Comparison of ENCODE assay signal across 16 cellular contexts in the genomic region with DNA sequence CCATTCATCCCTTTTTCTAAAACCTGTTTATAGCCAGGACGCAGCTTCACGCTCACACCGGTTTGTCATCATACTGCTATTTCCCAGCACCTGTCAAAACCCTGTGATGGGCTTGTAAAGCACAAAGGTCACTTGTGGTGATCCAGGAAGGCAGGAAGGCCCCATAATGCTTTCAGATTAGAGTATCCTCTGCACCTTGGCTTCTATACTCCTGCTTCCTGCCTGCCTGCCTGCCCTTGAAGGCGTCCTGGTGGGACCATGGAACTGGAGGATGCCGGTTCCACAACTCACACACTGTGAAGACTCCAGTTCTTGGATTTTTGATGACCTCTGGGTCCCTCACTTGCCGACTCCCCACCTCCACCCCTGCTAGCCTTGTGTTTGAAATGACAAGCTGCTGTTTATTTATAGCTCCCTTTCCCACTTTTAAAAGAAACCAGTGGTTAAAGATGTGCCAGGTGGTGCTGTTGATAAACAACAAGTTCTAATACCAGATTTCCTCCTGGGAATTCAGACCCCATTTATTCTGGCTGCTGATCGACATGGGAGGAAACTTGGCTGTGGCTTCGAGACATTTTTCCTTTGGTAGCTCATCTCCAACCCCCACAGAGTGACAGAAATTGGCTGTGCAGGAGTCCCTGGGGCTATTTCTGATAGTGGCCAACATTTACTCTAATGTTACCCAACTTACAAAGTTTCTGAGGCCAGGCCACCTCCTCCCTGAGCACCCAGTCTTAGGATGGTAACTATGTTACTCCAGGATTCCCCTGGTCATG.
DNase-seq lines count a peak whose midpoint lies in the region; FAIRE-seq and TF ChIP-seq lines count a peak whose summit lies in the region.
"Had no signal": no experiment of that assay in that cellular context is flagged by ENCODE, and none has a peak within 500 bp of the region (broad histone marks: within the 10 kb centered on the region; RNA-seq: fewer than 3 reads in every experiment).

No MANE protein-coding gene starts in this region.

- no peak overlapping the region for H3K56ac ChIP-seq in H1 (replicated peaks; ENCODE audit: insufficient read length, low read depth, low read length)

- POLR2A ChIA-PET in Caco-2 (lab: Charles Lee) (no interaction called here), H1 (lab: Charles Lee; ENCODE audit: partially characterized antibody) (no interaction called here)

- H2AK5ac ChIP-seq in H1 (ENCODE audit: low read depth, low read length) = no peak overlapping the region

- no peak overlapping the region for H3K4me2 ChIP-seq in H1 (ENCODE audit: insufficient read depth in 1 of 2, low read depth in 2 of 2, low read length in 2 of 2)

- no peaks in the 10 kb centered on the region for H3K36me3 Mint-ChIP-seq in Caco-2 (ENCODE audit: insufficient read depth, unreplicated experiment)

- no peaks in the 10 kb centered on the region for H3K9me3 Mint-ChIP-seq in Caco-2 (ENCODE audit: unreplicated experiment)
- H3K9me3 Mint-ChIP-seq: dendritic cell treated with granulocyte-macrophage colony-stimulating factor and Interleukin-4, amounts not matched to agents 40 ng/mL and 50 ng/mL, for 4 days had no signal

- WGBS in H1 (ENCODE audit: extremely low coverage in 1 of 2, insufficient coverage in 1 of 2, insufficient read length in 1 of 2, insufficient replicate concordance in 2 of 2, low coverage in 1 of 2, low lambda C conversion rate in 2 of 2, missing lambda C conversion rate in 1 of 2), 2 experiments = 89% methylated on average over 8 of the region's 8 CpGs; no CpG with 5 or more reads in 1 of the 2 experiments

- H3K23me2 ChIP-seq in H1 (ENCODE audit: low read depth, low read length) = no peaks in the 10 kb centered on the region

- no peak for TF ChIP-seq EP300 in H1 (IDR thresholded peaks at IDR 0.05; ENCODE audit: borderline replicate concordance in 1 of 2, low read depth in 2 of 2, low read length in 2 of 2)

- H2BK15ac ChIP-seq in H1 (ENCODE audit: low read length) = no peak overlapping the region

- no peak overlapping the region for H3K4me3 Mint-ChIP-seq in Caco-2 (ENCODE audit: unreplicated experiment)
- H3K4me3 Mint-ChIP-seq: B cell; dendritic cell treated with granulocyte-macrophage colony-stimulating factor and Interleukin-4, amounts not matched to agents 40 ng/mL and 50 ng/mL, for 4 days had no signal

- CTCF ChIA-PET in Caco-2 (lab: Charles Lee) (no interaction called here), H1 (lab: Charles Lee; ENCODE audit: partially characterized antibody) (interaction anchor here (0.9 to 1.2 kb wide), 2 partner anchors 32 to 73 kb away, joined by 3 read pairs; no protein-coding TSS in a partner anchor)

- H3K23ac ChIP-seq in H1 (ENCODE audit: insufficient read length) = no peak overlapping the region

- H3K18ac ChIP-seq in H1 (ENCODE audit: extremely low read depth, low read length) = no peak overlapping the region

- H3K4me3 ChIP-seq in Caco-2 (ENCODE audit: low read depth, low read length) (no peak overlapping the region), H1 (ENCODE audit: extremely low read depth in 1 of 4, insufficient read depth in 2 of 4, low read depth in 3 of 4, low read length in 4 of 4) (no peak overlapping the region)
- H3K4me3 ChIP-seq in effector memory CD4-positive, alpha-beta T cell (ENCODE audit: insufficient read depth, low read depth, low read length, poor library complexity, severe bottlenecking) = no peak overlapping the region
- H3K4me3 ChIP-seq: testis had no signal

- peak; percentile 7 to 41 for DNase-seq in Caco-2
- DNase-seq in LoVo (ENCODE audit: low spot score) = peak; percentile 19
- no peak for DNase-seq in H1 (ENCODE audit: low read depth in 1 of 2, low spot score in 2 of 2)
- DNase-seq in pulmonary artery endothelial cell (ENCODE audit: low read depth, low spot score) = peak; percentile 19
- DNase-seq in effector memory CD4-positive, alpha-beta T cell = no peak
- DNase-seq in stimulated activated naive CD4-positive, alpha-beta T cell treated with Interleukin-2 at 50 U/mL for 16 hours (lab: John Stamatoyannopoulos, UW) = no peak
- no peak for DNase-seq in DMS153 treated with DMSO at 0.1 percent for 48 hours (lab: John Stamatoyannopoulos, UW; ENCODE audit: unreplicated experiment)
- DNase-seq: activated CD4-positive, alpha-beta T cell treated with anti-CD3 and anti-CD28 coated beads for 1 hour; activated effector memory CD4-positive, alpha-beta T cell treated with anti-CD3 and anti-CD28 coated beads, Interleukin-2, amount 50 U/mL, for 16 hours; midbrain; NCI-H1048; stimulated activated CD4-positive, alpha-beta T cell treated with anti-CD3 and anti-CD28 coated beads, Interleukin-4, amount 100 ng/mL, for 4 hours; T-helper 2 cell; testis had no signal

- peaks cover 3% of the 10 kb centered on the region for H3K27me3 Mint-ChIP-seq in Caco-2 (ENCODE audit: insufficient read depth, unreplicated experiment)
- H3K27me3 Mint-ChIP-seq: B cell; dendritic cell treated with granulocyte-macrophage colony-stimulating factor and Interleukin-4, amounts not matched to agents 40 ng/mL and 50 ng/mL, for 4 days had no signal

- no peak overlapping the region for H3K14ac ChIP-seq in H1 (ENCODE audit: insufficient read length)

- BruUV-seq in Caco-2 (replicated peaks; lab: Mats Ljungman, UMichigan) = no TSS peak

- no peak overlapping the region for H4K8ac ChIP-seq in H1 (ENCODE audit: extremely low read depth, insufficient read depth, low read length)

- no peaks in the 10 kb centered on the region for H4K20me1 ChIP-seq in H1 (replicated peaks in 1 of 2; ENCODE audit: control insufficient read depth in 1 of 2, insufficient read depth in 2 of 2, low read length in 2 of 2)

- no peaks in the 10 kb centered on the region for H3K4me1 Mint-ChIP-seq in Caco-2 (ENCODE audit: low read depth, unreplicated experiment)

- FAIRE-seq in H1 (lab: Jason Lieb, UNC) = no peak

- 0 out of 2 replicates have a peak overlapping the region, but pooled peaks have one; percentile 3 for H2AFZ ChIP-seq in H1 (ENCODE audit: low read length)

- H2BK5ac ChIP-seq in H1 (ENCODE audit: low read depth, low read length) = no peak overlapping the region

- TF ChIP-seq CTCF in Caco-2 (IDR thresholded peaks at IDR 0.05; ENCODE audit: insufficient read depth in 1 of 2, low read depth in 1 of 2, low read length in 1 of 2, severe bottlenecking in 1 of 2, unreplicated experiment in 1 of 2) (no peak), H1 (IDR thresholded peaks at IDR 0.05; ENCODE audit: control extremely low read depth in 1 of 3, insufficient read depth in 1 of 3, low read depth in 1 of 3, low read length in 3 of 3) (no peak)

- no peaks in the 10 kb centered on the region for H3K27me3 ChIP-seq in Caco-2 (replicated peaks; ENCODE audit: control insufficient read depth, insufficient read depth, low read length)
- H3K27me3 ChIP-seq in H1 (replicated peaks in 1 of 4; ENCODE audit: control insufficient read depth in 3 of 4, extremely low read depth in 1 of 4, insufficient read depth in 3 of 4, low read length in 3 of 4) = no peaks in the 10 kb centered on the region
- no peaks in the 10 kb centered on the region for H3K27me3 ChIP-seq in effector memory CD4-positive, alpha-beta T cell (replicated peaks; ENCODE audit: control insufficient read depth, insufficient read depth, low read length, poor library complexity, severe bottlenecking)
- H3K27me3 ChIP-seq: testis had no signal

- intact Hi-C loops in Caco-2 (cut with micrococcal nuclease; ENCODE audit: unreplicated experiment) = no loop called here

- no peak overlapping the region for H3K27ac ChIP-seq in H1 (ENCODE audit: low read depth, low read length)
- no peak overlapping the region for H3K27ac ChIP-seq in effector memory CD4-positive, alpha-beta T cell (ENCODE audit: insufficient read depth, low read length, poor library complexity, severe bottlenecking)
- H3K27ac ChIP-seq: testis had no signal

- H3K36me3 ChIP-seq in Caco-2 (ENCODE audit: control insufficient read depth, insufficient read depth, low read length) = no peaks in the 10 kb centered on the region
- no peaks in the 10 kb centered on the region for H3K36me3 ChIP-seq in H1 (ENCODE audit: control insufficient read depth in 2 of 4, insufficient read depth in 4 of 4, low read length in 3 of 4)
- no peaks in the 10 kb centered on the region for H3K36me3 ChIP-seq in effector memory CD4-positive, alpha-beta T cell (ENCODE audit: control insufficient read depth, insufficient read depth, low read length)

- H3K9ac ChIP-seq in H1 (replicated peaks in 1 of 4; ENCODE audit: extremely low read depth in 1 of 4, low read depth in 3 of 4, low read length in 3 of 4) = no peak overlapping the region

- no peak overlapping the region for H2BK12ac ChIP-seq in H1 (ENCODE audit: low read depth, low read length)

- TF ChIP-seq RAD21 in H1 (IDR thresholded peaks at IDR 0.05 in 1 of 2, conservative IDR thresholded peaks at IDR 0.05 in 1 of 2; ENCODE audit: low read depth in 2 of 2, low read length in 2 of 2) = no peak

- no peak overlapping the region for H2BK120ac ChIP-seq in H1 (replicated peaks; ENCODE audit: low read depth, low read length)

- H4K5ac ChIP-seq in H1 (ENCODE audit: insufficient read length, low read depth, low read length) = no peak overlapping the region

- no peak overlapping the region for H3K27ac Mint-ChIP-seq in Caco-2 (ENCODE audit: unreplicated experiment)
- H3K27ac Mint-ChIP-seq: B cell; dendritic cell treated with granulocyte-macrophage colony-stimulating factor and Interleukin-4, amounts not matched to agents 40 ng/mL and 50 ng/mL, for 4 days had no signal

- no peaks in the 10 kb centered on the region for H3K79me2 ChIP-seq in H1 (ENCODE audit: control insufficient read depth in 1 of 2, insufficient read depth in 2 of 2, low read length in 2 of 2)

- H3K9me3 ChIP-seq in Caco-2 (no peaks in the 10 kb centered on the region), H1 (ENCODE audit: insufficient read depth in 2 of 2, low read depth in 1 of 2, low read length in 1 of 2) (no peaks in the 10 kb centered on the region)
- H3K9me3 ChIP-seq in effector memory CD4-positive, alpha-beta T cell (ENCODE audit: control insufficient read depth, low read length) = no peaks in the 10 kb centered on the region
- H3K9me3 ChIP-seq: testis had no signal

- peaks cover 10% of the 10 kb centered on the region for H3K4me1 ChIP-seq in Caco-2
- H3K4me1 ChIP-seq in H1 (replicated peaks in 1 of 4; ENCODE audit: control insufficient read depth in 3 of 4, insufficient read depth in 4 of 4, low read length in 3 of 4) = peaks cover 0 to 4% (median 0%) of the 10 kb centered on the region in 4 experiments; a peak in 1 of 7 replicates
- H3K4me1 ChIP-seq in effector memory CD4-positive, alpha-beta T cell (ENCODE audit: control insufficient read depth, insufficient read depth, low read length, poor library complexity, severe bottlenecking) = no peaks in the 10 kb centered on the region
- H3K4me1 ChIP-seq: testis had no signal

- no peak overlapping the region for H3K4ac ChIP-seq in H1 (replicated peaks; ENCODE audit: insufficient read length, low read depth, low read length)

- no peak overlapping the region for H4K91ac ChIP-seq in H1 (replicated peaks; ENCODE audit: insufficient read length, low read length)

- no peak overlapping the region for H2BK20ac ChIP-seq in H1 (ENCODE audit: low read length)

- H3K79me1 ChIP-seq in H1 (ENCODE audit: low read depth, low read length) = no peaks in the 10 kb centered on the region

- TF ChIP-seq POLR2A in H1 (IDR thresholded peaks at IDR 0.05; ENCODE audit: control extremely low read depth in 1 of 2, low read depth in 2 of 2, low read length in 2 of 2) = no peak

TF ChIP-seq in H1, 55 proteins besides CTCF, POLR2A, EP300 and RAD21 (continues in another document):
- no peak for TF ChIP-seq TAF7 (optimal IDR thresholded peaks at IDR 0.05; ENCODE audit: borderline replicate concordance, low read depth, low read length)

Comparison
In these comparisons a context has a peak if more than half of its experiments do, and no peak if none do; other contexts are left out.
1. DNase-seq: peak in Caco-2 (2 of 2), LoVo (single experiment) and pulmonary artery endothelial cell (single experiment); none in H1 (0 of 2), effector memory CD4-positive, alpha-beta T cell (0 of 3), stimulated activated naive CD4-positive, alpha-beta T cell treated with Interleukin-2 at 50 U/mL for 16 hours (single experiment) and DMS153 treated with DMSO at 0.1 percent for 48 hours (single experiment).